ENCODE assay signal across 9 cellular contexts in genomic region chr19:33040994-33041827, GRCh38. TPM values are rescaled to one million over a fixed set of nuclear protein-coding genes. Genes with fewer than 3 reads are reported as not detected.
DNase-seq lines count a peak whose midpoint lies in the region; ATAC-seq and TF ChIP-seq lines count a peak whose summit lies in the region.
"Had no signal": no experiment of that assay in that cellular context is flagged by ENCODE, and none has a peak within 500 bp of the region (broad histone marks: within the 10 kb centered on the region; RNA-seq: fewer than 3 reads in every experiment).

No MANE protein-coding gene starts in this region.

- H3K9me3 ChIP-seq in prostate gland = no peaks in the 10 kb centered on the region
- H3K9me3 ChIP-seq in uterus = no peaks in the 10 kb centered on the region

- peaks cover 2% of the 10 kb centered on the region for H3K27me3 Mint-ChIP-seq in GM23338 (ENCODE audit: insufficient read depth, low read depth, poor library complexity)
- H3K27me3 Mint-ChIP-seq: activated B cell treated with CpG ODN at 0.5 μM for 24 hours had no signal

- no peak overlapping the region for H3K4me3 ChIP-seq in GM23338
- H3K4me3 ChIP-seq in prostate gland = no peak overlapping the region
- no peak overlapping the region for H3K4me3 ChIP-seq in uterus

- 33% methylated on average over 9 of the region's 9 CpGs for WGBS in prostate gland

- H3K79me2 ChIP-seq in GM23338 (replicated peaks; ENCODE audit: insufficient read depth) = peaks cover 30% of the 10 kb centered on the region

- peak overlapping the region; percentile 34 for H3K27ac ChIP-seq in GM23338 (ENCODE audit: low read depth)
- H3K27ac ChIP-seq in foreskin keratinocyte = peak overlapping the region; percentile 45
- peak overlapping the region; percentile 71 to 87 for H3K27ac ChIP-seq in prostate gland
- H3K27ac ChIP-seq in uterus = no peak overlapping the region

- H3K36me3 ChIP-seq in GM23338 (ENCODE audit: insufficient read depth) (0 out of 2 replicates have a peak, but pooled peaks cover 3% of the 10 kb centered on the region), prostate gland (no peaks in the 10 kb centered on the region), uterus (no peaks in the 10 kb centered on the region)

- H3K27me3 ChIP-seq in GM23338 (ENCODE audit: insufficient read depth) (no peaks in the 10 kb centered on the region), foreskin keratinocyte (no peaks in the 10 kb centered on the region), prostate gland (replicated peaks; ENCODE audit: insufficient read depth) (no peaks in the 10 kb centered on the region), uterus (no peaks in the 10 kb centered on the region)

- no peak overlapping the region for H3K4me3 Mint-ChIP-seq in GM23338
- H3K4me3 Mint-ChIP-seq: activated B cell treated with CpG ODN at 0.5 μM for 24 hours had no signal

- no peak overlapping the region for H3K4me2 ChIP-seq in GM23338

- DNase-seq in GM23338 (ENCODE audit: low spot score) = no peak
- DNase-seq in T1000 (lab: John Stamatoyannopoulos, UW) = peak; percentile 80
- peak in 1 of 2 donors; percentile 49 for DNase-seq in foreskin keratinocyte
- DNase-seq in prostate gland (ENCODE audit: low spot score) = no peak
- no peak for DNase-seq in activated T-cell treated with anti-CD3 and anti-CD28 coated beads, Interleukin-2, amount 50 U/mL, for 1 hour
- DNase-seq in COR-L47 (lab: John Stamatoyannopoulos, UW) = no peak
- DNase-seq in HUDEP-2 (lab: John Stamatoyannopoulos, UW; ENCODE audit: unreplicated experiment in 76 of 76) = no peak
- no peak for DNase-seq in uterus
- DNase-seq: activated B cell treated with CpG ODN at 0.5 μM for 24 hours had no signal

- no peaks in the 10 kb centered on the region for H3K9me2 ChIP-seq in GM23338 (ENCODE audit: insufficient read depth)

- peak overlapping the region; percentile 32 for H3K27ac Mint-ChIP-seq in GM23338
- H3K27ac Mint-ChIP-seq: activated B cell treated with CpG ODN at 0.5 μM for 24 hours had no signal

- TF ChIP-seq CTCF in GM23338 (conservative IDR thresholded peaks at IDR 0.05; ENCODE audit: low read depth in 2 of 2) (no peak), foreskin keratinocyte (conservative IDR thresholded peaks at IDR 0.05) (no peak), prostate gland (IDR thresholded peaks at IDR 0.05) (no peak), uterus (IDR thresholded peaks at IDR 0.05) (no peak)

- intact Hi-C loops in prostate gland (cut with DNase I) (no loop called here), uterus (cut with DNase I; ENCODE audit: low total_unique reads) (no loop called here)

- ATAC-seq in GM23338 = peak; percentile 69
- ATAC-seq in foreskin keratinocyte = peak; percentile 58

- no peaks in the 10 kb centered on the region for H3K4me1 ChIP-seq in GM23338 (ENCODE audit: insufficient read depth)
- no peaks in the 10 kb centered on the region for H3K4me1 ChIP-seq in foreskin keratinocyte
- peaks cover 5% of the 10 kb centered on the region for H3K4me1 ChIP-seq in prostate gland (replicated peaks)
- H3K4me1 ChIP-seq in uterus = no peaks in the 10 kb centered on the region

- no peak overlapping the region for H2AFZ ChIP-seq in GM23338

- TF ChIP-seq POLR2A in prostate gland (IDR thresholded peaks at IDR 0.05) = peak; percentile 25
- TF ChIP-seq POLR2A in uterus (IDR thresholded peaks at IDR 0.05) = no peak

- peaks cover 10% of the 10 kb centered on the region for H3K9me3 Mint-ChIP-seq in GM23338
- H3K9me3 Mint-ChIP-seq: activated B cell treated with CpG ODN at 0.5 μM for 24 hours had no signal

- H4K20me1 ChIP-seq in GM23338 (replicated peaks; ENCODE audit: insufficient read depth) = no peaks in the 10 kb centered on the region; the same call in none of the 2 replicates

- peaks cover 35% of the 10 kb centered on the region for H3K36me3 Mint-ChIP-seq in GM23338 (ENCODE audit: low read depth)

- H3F3A ChIP-seq in GM23338 (replicated peaks; ENCODE audit: low read depth) = no peaks in the 10 kb centered on the region

- H3K4me1 Mint-ChIP-seq in GM23338 = peaks cover 14% of the 10 kb centered on the region; the same call in 2 of the 3 replicates

TF ChIP-seq in GM23338, 12 proteins besides CTCF, POLR2A, EP300 and RAD21:
- no peak for TF ChIP-seq STAT1 (IDR thresholded peaks at IDR 0.05; ENCODE audit: unreplicated experiment)
- no peak for TF ChIP-seq CREB1 (CRISPR knock-in tag; IDR thresholded peaks at IDR 0.05; ENCODE audit: low read depth)
- no peak for TF ChIP-seq NANOG (IDR thresholded peaks at IDR 0.05; ENCODE audit: borderline replicate concordance)
- no peak for TF ChIP-seq POLR2AphosphoS5 (IDR thresholded peaks at IDR 0.05; ENCODE audit: low read depth)

RNA-seq across cellular contexts. Expression of gene RHPN2, which starts 23.5 kb away (rescaled TPM):
- total RNA-seq in GM23338 (2014; rRNA removed; shearing (Covaris generic)) = 28.8 and 29.6 TPM in 2 replicates
- polyA plus RNA-seq in GM23338 (2016; fragmentation: Nextera tagmentation; extraction: Ambion mirVana) = 14.2 and 15.7 TPM in 2 replicates
- 4.7 and 5.0 TPM in 2 replicates for total RNA-seq in foreskin keratinocyte
- 1.7 and 1.8 TPM in 2 replicates for polyA plus RNA-seq in foreskin keratinocyte
- 10 to 100 TPM; 46.2 to 95.0 TPM for total RNA-seq in prostate gland
- total RNA-seq in uterus = 10 to 100 TPM in 1 of 4 donors, 1 to 10 TPM in 2, under 1 TPM in 1; under 0.01 to 10.6 (median 5.1) TPM

RNA-seq across cellular contexts. Expression of gene GPATCH1, which starts 39.8 kb away (rescaled TPM):
- 8.1 and 13.6 TPM in 2 replicates for total RNA-seq in GM23338 (2014; rRNA removed; shearing (Covaris generic))
- polyA plus RNA-seq in GM23338 (2016; fragmentation: Nextera tagmentation; extraction: Ambion mirVana) = 11.5 and 12.0 TPM in 2 replicates
- 6.9 and 7.6 TPM in 2 replicates for total RNA-seq in foreskin keratinocyte
- polyA plus RNA-seq in foreskin keratinocyte = 3.9 and 4.1 TPM in 2 replicates
- total RNA-seq in prostate gland = 10 to 100 TPM in 1 of 2 donors, 1 to 10 TPM in 1; 7.9 to 12.2 TPM
- 10 to 100 TPM in 2 of 4 donors, 1 to 10 TPM in 1, under 1 TPM in 1; under 0.01 to 13.1 (median 7.4) TPM for total RNA-seq in uterus

Comparison
In these comparisons a context has a peak if more than half of its experiments do, and no peak if none do; other contexts are left out.
1. H3K27ac ChIP-seq: peak in GM23338 (single experiment), foreskin keratinocyte (single experiment) and prostate gland (2 of 2); none in uterus (0 of 2).